20 cellular contexts compared by ENCODE assay signal in the genomic region with DNA sequence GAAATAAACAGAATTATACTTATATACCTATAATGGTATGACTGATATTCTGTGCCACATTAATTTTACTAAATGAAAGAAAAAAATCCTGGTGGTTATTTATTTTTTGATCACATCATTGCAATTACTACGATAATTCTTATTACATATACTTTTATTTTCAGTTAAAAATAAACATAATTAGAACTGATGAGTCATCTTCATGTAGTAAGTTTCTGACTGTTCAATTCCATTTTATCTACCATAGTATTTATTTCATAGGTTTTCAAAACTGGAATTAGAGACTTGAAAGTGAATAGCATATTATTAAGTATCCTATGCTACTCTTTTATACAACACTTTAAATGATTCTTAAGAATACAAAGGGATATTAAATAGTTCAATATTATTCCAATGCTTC.
DNase-seq lines count a peak whose midpoint lies in the region; ATAC-seq, FAIRE-seq and TF ChIP-seq lines count a peak whose summit lies in the region.
"Had no signal": no experiment of that assay in that cellular context is flagged by ENCODE, and none has a peak within 500 bp of the region (broad histone marks: within the 10 kb centered on the region; RNA-seq: fewer than 3 reads in every experiment).

No MANE protein-coding gene starts in this region.

- no peak overlapping the region for H3K4me3 ChIP-seq in HepG2 (replicated peaks in 1 of 3; ENCODE audit: insufficient read depth in 1 of 3, low read depth in 2 of 3, low read length in 3 of 3)
- no peak overlapping the region for H3K4me3 ChIP-seq in right lobe of liver
- no peak overlapping the region for H3K4me3 ChIP-seq in GM23248
- no peak overlapping the region for H3K4me3 ChIP-seq in K562
- no peak overlapping the region for H3K4me3 ChIP-seq in pancreas
- no peak overlapping the region for H3K4me3 ChIP-seq in small intestine (ENCODE audit: low read depth in 1 of 2, low read length in 2 of 2)
- H3K4me3 ChIP-seq: GM23338 had no signal

- H3K27ac ChIP-seq in HepG2 (ENCODE audit: extremely low read length, insufficient read depth, low read length), result no peak overlapping the region
- H3K27ac ChIP-seq in right lobe of liver, result no peak overlapping the region
- H3K27ac ChIP-seq in GM23248, result no peak overlapping the region
- no peak overlapping the region; the same call in 2 of the 3 replicates for H3K27ac ChIP-seq in K562 (ENCODE audit: extremely low read depth, low read depth, low read length)
- no peak overlapping the region for H3K27ac ChIP-seq in pancreas
- no peak overlapping the region for H3K27ac ChIP-seq in small intestine (ENCODE audit: low read depth in 1 of 2, low read length in 1 of 2)
- H3K27ac ChIP-seq: 22Rv1 had no signal

- H3K9ac ChIP-seq in HepG2 (ENCODE audit: insufficient read depth, low read depth, low read length), result no peak overlapping the region
- H3K9ac ChIP-seq in GM23248, result no peak overlapping the region
- no peak overlapping the region for H3K9ac ChIP-seq in K562 (ENCODE audit: insufficient read depth in 1 of 2, low read depth in 2 of 2, low read length in 2 of 2)

- H3K27me3 ChIP-seq in HepG2 (ENCODE audit: control insufficient read depth in 1 of 2, insufficient read depth in 2 of 2, low read length in 2 of 2), result no peaks in the 10 kb centered on the region
- no peaks in the 10 kb centered on the region for H3K27me3 ChIP-seq in right lobe of liver
- no peaks in the 10 kb centered on the region for H3K27me3 ChIP-seq in GM23248 (replicated peaks; ENCODE audit: insufficient read depth)
- H3K27me3 ChIP-seq in K562 (ENCODE audit: control insufficient read depth in 2 of 2, insufficient read depth in 2 of 2, low read length in 2 of 2), result no peaks in the 10 kb centered on the region
- H3K27me3 ChIP-seq in pancreas, result no peaks in the 10 kb centered on the region
- no peaks in the 10 kb centered on the region for H3K27me3 ChIP-seq in small intestine (ENCODE audit: control insufficient read depth in 2 of 2, insufficient read depth in 2 of 2, low read length in 2 of 2)

- H3K9me3 ChIP-seq in HepG2 (ENCODE audit: low read length) (no peaks in the 10 kb centered on the region), right lobe of liver (no peaks in the 10 kb centered on the region), GM23248 (ENCODE audit: low read depth) (no peaks in the 10 kb centered on the region), K562 (replicated peaks; ENCODE audit: control insufficient read depth, insufficient read depth, low read depth, low read length) (no peaks in the 10 kb centered on the region), pancreas (no peaks in the 10 kb centered on the region), small intestine (ENCODE audit: control insufficient read depth, low read depth) (no peaks in the 10 kb centered on the region)

- H3K36me3 ChIP-seq in HepG2 (replicated peaks in 1 of 2; ENCODE audit: control insufficient read depth in 1 of 2, insufficient read depth in 2 of 2, low read length in 2 of 2), result no peaks in the 10 kb centered on the region
- no peaks in the 10 kb centered on the region for H3K36me3 ChIP-seq in right lobe of liver
- H3K36me3 ChIP-seq in GM23248 (ENCODE audit: low read depth), result no peaks in the 10 kb centered on the region
- peaks cover 3% of the 10 kb centered on the region; the same call in 1 of the 3 replicates for H3K36me3 ChIP-seq in K562 (ENCODE audit: control insufficient read depth, insufficient read depth, low read length)
- H3K36me3 ChIP-seq in pancreas, result no peaks in the 10 kb centered on the region
- no peaks in the 10 kb centered on the region for H3K36me3 ChIP-seq in small intestine (ENCODE audit: control insufficient read depth in 2 of 2, insufficient read depth in 2 of 2, low read length in 2 of 2)

- TF ChIP-seq RAD21 in HepG2 (CRISPR knock-in tag; IDR thresholded peaks at IDR 0.05) (no peak), K562 (CRISPR knock-in tag; conservative IDR thresholded peaks at IDR 0.05 in 1 of 2, IDR thresholded peaks at IDR 0.05 in 1 of 2) (no peak)

- FAIRE-seq in HepG2 (lab: Jason Lieb, UNC) (no peak), K562 (lab: Jason Lieb, UNC) (no peak), pancreas (lab: Jason Lieb, UNC) (peak; percentile 39), small intestine (lab: Jason Lieb, UNC) (no peak)
- FAIRE-seq: GM18507 had no signal

- no peaks in the 10 kb centered on the region for H3K9me1 ChIP-seq in K562 (ENCODE audit: control insufficient read depth, insufficient read depth, low read length)

- TF ChIP-seq EP300 in HepG2 (IDR thresholded peaks at IDR 0.05; ENCODE audit: low read depth in 2 of 2, low read length in 2 of 2), result no peak
- no peak for TF ChIP-seq EP300 in HepG2 (CRISPR knock-in tag; IDR thresholded peaks at IDR 0.05; ENCODE audit: borderline replicate concordance)
- no peak for TF ChIP-seq EP300 in K562 (IDR thresholded peaks at IDR 0.05; ENCODE audit: low read length)

- TF ChIP-seq POLR2A in HepG2 (IDR thresholded peaks at IDR 0.05; ENCODE audit: insufficient read depth in 1 of 2, low read depth in 2 of 2, low read length in 2 of 2) (no peak), right lobe of liver (IDR thresholded peaks at IDR 0.05) (no peak), K562 (conservative IDR thresholded peaks at IDR 0.05) (no peak)

- intact Hi-C loops in HepG2 (cut with micrococcal nuclease; ENCODE audit: unreplicated experiment) (no loop called here), right lobe of liver (cut with DNase I) (no loop called here), K562 (cut with micrococcal nuclease) (no loop called here), pancreas (cut with DNase I) (no loop called here)

- CTCF ChIA-PET in HepG2 (lab: Yijun Ruan, JAX; ENCODE audit: low intra/inter-chr PET ratio, low total read pairs) (no interaction called here), K562 (lab: Yijun Ruan, JAX; ENCODE audit: low intra/inter-chr PET ratio) (no interaction called here)

- 95% methylated on average over 1 of the region's 1 CpG for WGBS in HepG2 (ENCODE audit: low lambda C conversion rate)
- 72% methylated on average over 1 of the region's 1 CpG for WGBS in right lobe of liver (ENCODE audit: insufficient coverage, low coverage, low lambda C conversion rate, missing lambda C conversion rate)
- 34 to 53% methylated on average over 1 of the region's 1 CpG for WGBS in GM23248 (ENCODE audit: low coverage in 1 of 2, low lambda C conversion rate in 2 of 2, missing lambda C conversion rate in 2 of 2), 2 experiments
- 63% methylated on average over 1 of the region's 1 CpG for WGBS in K562 (ENCODE audit: insufficient coverage, low coverage, missing lambda C conversion rate)
- WGBS in pancreas, 2 donors, result 83 to 93% methylated on average over 1 of the region's 1 CpG
- WGBS in small intestine, 3 donors, result 80 to 85% (median 84%) methylated on average over 1 of the region's 1 CpG

- H3K79me2 ChIP-seq in HepG2 (ENCODE audit: insufficient read depth, low read length) (no peaks in the 10 kb centered on the region), GM23248 (ENCODE audit: insufficient read depth) (no peaks in the 10 kb centered on the region), K562 (ENCODE audit: control insufficient read depth, insufficient read depth, low read length) (no peaks in the 10 kb centered on the region)

- in situ Hi-C loops in HepG2 (cut with HindIII; ENCODE audit: extremely low pct_ligation_motif_present, low pct_unique_long_range_greater_than_20kb), result no loop called here
- in situ Hi-C loops in GM23248 (cut with MboI), result no loop called here
- in situ Hi-C loops in K562 (cut with MboI), result no loop called here

- H2AFZ ChIP-seq in HepG2 (ENCODE audit: low read length), result no peak overlapping the region
- no peak overlapping the region for H2AFZ ChIP-seq in GM23248
- H2AFZ ChIP-seq in K562 (ENCODE audit: low read depth, low read length), result no peak overlapping the region
- H2AFZ ChIP-seq: GM23338 had no signal

- DNase-seq in HepG2 (ENCODE audit: low spot score) (no peak), right lobe of liver (no peak), GM23248 (peak; percentile 24), K562 (ENCODE audit: extremely low read depth in 1 of 4, low spot score in 3 of 4) (no peak), pancreas (no peak), small intestine (no peak), NCI-H1436 treated with DMSO at 0.1 percent for 48 hours (lab: John Stamatoyannopoulos, UW) (no peak)
- DNase-seq: C1 segment of cervical spinal cord; Calu3; CD4-positive, alpha-beta memory T cell; COR-L47; DMS53; DMS79 treated with DMSO at 0.1 percent for 48 hours; GDM1; H9 had no signal

- H3F3A ChIP-seq in GM23248 (ENCODE audit: insufficient read depth), result no peaks in the 10 kb centered on the region

- no peak for ATAC-seq in HepG2
- ATAC-seq in right lobe of liver, result no peak
- no peak for ATAC-seq in K562
- ATAC-seq in pancreas, result no peak
- no peak for ATAC-seq in HG03354 (IDR thresholded peaks at IDR 0.05; ENCODE audit: poor library complexity, severe bottlenecking, unreplicated experiment)
- ATAC-seq: GM23338, HCT116 had no signal

- H3K4me2 ChIP-seq in HepG2 (ENCODE audit: low read depth, low read length), result no peak overlapping the region
- no peak overlapping the region for H3K4me2 ChIP-seq in GM23248 (ENCODE audit: unreplicated experiment)
- H3K4me2 ChIP-seq in K562 (ENCODE audit: insufficient read depth, low read length), result no peak overlapping the region
- H3K4me2 ChIP-seq: GM23338 had no signal

- POLR2A ChIA-PET in HepG2 (lab: Yijun Ruan, JAX) (no interaction called here), K562 (lab: Yijun Ruan, JAX) (interaction anchor here (1.4 to 1.6 kb wide), 3 partner anchors 10 to 13 kb away, joined by 3 to 4 read pairs (median 4); no protein-coding TSS in a partner anchor)

- H3K4me1 ChIP-seq in HepG2 (ENCODE audit: insufficient read depth, low read length) (no peaks in the 10 kb centered on the region), right lobe of liver (no peaks in the 10 kb centered on the region), GM23248 (ENCODE audit: insufficient read depth) (0 out of 2 replicates have a peak, but pooled peaks cover 5% of the 10 kb centered on the region), K562 (replicated peaks in 1 of 2; ENCODE audit: control insufficient read depth in 2 of 2, insufficient read depth in 2 of 2, low read length in 2 of 2) (peaks cover 0 to 7% of the 10 kb centered on the region in 2 experiments; a peak in 2 of 5 replicates), pancreas (no peaks in the 10 kb centered on the region), small intestine (ENCODE audit: control insufficient read depth in 2 of 2, insufficient read depth in 1 of 2, low read depth in 1 of 2, low read length in 1 of 2) (no peaks in the 10 kb centered on the region)

- H3K9me2 ChIP-seq in GM23248 (ENCODE audit: insufficient read depth), result no peaks in the 10 kb centered on the region

- no TSS peak for BruUV-seq in HepG2 (replicated peaks; lab: Mats Ljungman, UMichigan)
- no TSS peak for BruUV-seq in K562 (replicated peaks; lab: Mats Ljungman, UMichigan)

- H4K20me1 ChIP-seq in HepG2 (ENCODE audit: insufficient read depth, low read length), result no peaks in the 10 kb centered on the region; the same call in 1 of the 2 replicates
- no peaks in the 10 kb centered on the region for H4K20me1 ChIP-seq in GM23248 (ENCODE audit: insufficient read depth)
- no peaks in the 10 kb centered on the region for H4K20me1 ChIP-seq in K562 (replicated peaks; ENCODE audit: control insufficient read depth, insufficient read depth, low read length)

- TF ChIP-seq CTCF in HepG2 (CRISPR knock-in tag; IDR thresholded peaks at IDR 0.05), result no peak
- TF ChIP-seq CTCF in right lobe of liver (IDR thresholded peaks at IDR 0.05), result no peak
- TF ChIP-seq CTCF in K562 (IDR thresholded peaks at IDR 0.05 in 2 of 3, conservative IDR thresholded peaks at IDR 0.05 in 1 of 3; ENCODE audit: insufficient read depth in 2 of 3, low read depth in 1 of 3, low read length in 3 of 3), result no peak
- no peak for TF ChIP-seq CTCF in pancreas (IDR thresholded peaks at IDR 0.05)

Comparison
In these comparisons a context has a peak if more than half of its experiments do, and no peak if none do; other contexts are left out.
1. Of the 241 proteins assayed by ChIP-seq in both HepG2 and K562: peak only in HepG2: none; only in K562: FOSL1, MAFF, MAFG, NFE2 and NFE2L1; in both: none; in neither: 234; mixed calls (peak in some experiments, not most) for 2.